Comparison of ENCODE assay signal across 13 cellular contexts in genomic region chrX:136057567-136057966, GRCh38.
"Had no signal": no experiment of that assay in that cellular context is flagged by ENCODE, and none has a peak within 500 bp of the region (broad histone marks: within the 10 kb centered on the region; RNA-seq: fewer than 3 reads in every experiment).

No MANE protein-coding gene starts in this region.

- H3K4me1 Mint-ChIP-seq: stimulated activated naive CD8-positive, alpha-beta T cell treated with anti-CD3 and anti-CD28 coated beads, Interleukin-15, amount 100 ng/mL, for 72 hours had no signal

- H3K36me3 ChIP-seq: WERI-Rb-1 had no signal

- H3K36me3 Mint-ChIP-seq: natural killer cell had no signal

- H3K4me3 Mint-ChIP-seq: activated CD4-positive, alpha-beta T cell treated with anti-CD3 and anti-CD28 coated beads for 36 hours; activated T-helper 1 cell treated with anti-CD3 and anti-CD28 coated beads, Interleukin-12 subunit alpha, Interleukin-12 subunit beta, Interleukin-2, Interleukin-4 antibody, amounts not matched to agents 30 ng/mL and 10 ng/mL and 1 ng/mL, durations not matched to agents 14 hours and 24 hours and 36 hours; stimulated activated naive CD8-positive, alpha-beta T cell treated with anti-CD3 and anti-CD28 coated beads, Interleukin-15, amount 100 ng/mL, for 72 hours had no signal

- DNase-seq: activated CD4-positive, alpha-beta T cell treated with anti-CD3 and anti-CD28 coated beads for 36 hours; activated naive CD4-positive, alpha-beta T cell; dermis blood vessel endothelial cell; head of caudate nucleus; left cardiac atrium; midbrain; natural killer cell; nucleus accumbens; stimulated activated CD4-positive, alpha-beta T cell treated with anti-CD3 and anti-CD28 coated beads, Interleukin-4, amount 100 ng/mL, for 4 hours; stimulated activated naive CD8-positive, alpha-beta T cell treated with anti-CD3 and anti-CD28 coated beads, Interleukin-15, amount 100 ng/mL, for 72 hours; WERI-Rb-1 had no signal

- H3K27ac Mint-ChIP-seq: activated CD4-positive, alpha-beta T cell treated with anti-CD3 and anti-CD28 coated beads for 36 hours; activated T-helper 1 cell treated with anti-CD3 and anti-CD28 coated beads, Interleukin-12 subunit alpha, Interleukin-12 subunit beta, Interleukin-2, Interleukin-4 antibody, amounts not matched to agents 30 ng/mL and 10 ng/mL and 1 ng/mL, durations not matched to agents 14 hours and 24 hours and 36 hours had no signal

- H3K27me3 Mint-ChIP-seq: activated CD4-positive, alpha-beta T cell treated with anti-CD3 and anti-CD28 coated beads for 36 hours; stimulated activated naive CD8-positive, alpha-beta T cell treated with anti-CD3 and anti-CD28 coated beads, Interleukin-15, amount 100 ng/mL, for 72 hours had no signal

- ATAC-seq: left cardiac atrium; stimulated activated naive CD8-positive, alpha-beta T cell treated with anti-CD3 and anti-CD28 coated beads, Interleukin-15, amount 100 ng/mL, for 72 hours had no signal

- H3K27ac ChIP-seq: WERI-Rb-1 had no signal

- H3K4me3 ChIP-seq: lung had no signal

- H3K9me3 Mint-ChIP-seq: activated T-helper 1 cell treated with anti-CD3 and anti-CD28 coated beads, Interleukin-12 subunit alpha, Interleukin-12 subunit beta, Interleukin-2, Interleukin-4 antibody, amounts not matched to agents 30 ng/mL and 10 ng/mL and 1 ng/mL, durations not matched to agents 14 hours and 24 hours and 36 hours; natural killer cell; stimulated activated naive CD8-positive, alpha-beta T cell treated with anti-CD3 and anti-CD28 coated beads, Interleukin-15, amount 100 ng/mL, for 72 hours had no signal
